ENCODE assay signal across 15 cellular contexts in the genomic region with DNA sequence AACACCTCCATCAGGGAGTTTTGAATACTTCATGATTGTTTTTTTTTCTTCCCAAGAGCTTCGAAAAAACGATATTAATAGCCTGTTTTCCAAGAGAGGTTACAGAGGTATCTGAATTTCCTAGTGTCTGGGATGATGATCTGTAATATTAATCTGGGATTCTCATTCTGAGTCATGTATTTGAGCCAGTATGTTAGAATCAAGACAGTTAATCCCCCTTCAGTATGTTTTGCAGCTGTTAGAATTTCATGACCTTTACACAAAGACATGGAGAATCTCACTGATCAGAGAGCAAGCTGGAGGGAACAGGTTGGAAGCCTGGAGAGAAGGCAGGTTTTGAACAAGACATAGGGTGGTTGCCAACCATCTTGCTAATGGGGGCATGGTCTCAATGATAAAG.
"Had no signal": no experiment of that assay in that cellular context is flagged by ENCODE, and none has a peak within 500 bp of the region (broad histone marks: within the 10 kb centered on the region; RNA-seq: fewer than 3 reads in every experiment).

No MANE protein-coding gene starts in this region.

- H3K36me3 ChIP-seq: spleen had no signal

- H3K27me3 ChIP-seq: spleen had no signal

- H3K4me3 ChIP-seq: spleen had no signal

- DNase-seq: activated CD4-positive, alpha-beta T cell treated with anti-CD3 and anti-CD28 coated beads, Interleukin-2, amount 10 ng/mL, durations not matched to agents 24 days and 14 days; activated CD4-positive, CD25-positive, alpha-beta regulatory T cell; activated CD8-positive, alpha-beta memory T cell treated with anti-CD3 and anti-CD28 coated beads, Interleukin-2, amount 50 U/mL, for 4 hours; activated CD8-positive, alpha-beta T cell treated with anti-CD3 and anti-CD28 coated beads, Interleukin-2, amount 10 ng/mL, durations not matched to agents 7 days and 5 days; activated gamma-delta T cell; activated naive CD8-positive, alpha-beta T cell treated with anti-CD3 and anti-CD28 coated beads for 36 hours; activated T-cell treated with anti-CD3 and anti-CD28 coated beads, Interleukin-2, amount 50 U/mL, for 72 hours; cerebellar nuclear complex; effector memory CD4-positive, alpha-beta T cell; naive thymus-derived CD8-positive, alpha-beta T cell; nucleus accumbens; right cardiac atrium; spleen; stimulated activated naive CD8-positive, alpha-beta T cell treated with anti-CD3 and anti-CD28 coated beads, Interleukin-15, amount 100 ng/mL, for 72 hours had no signal

- H3K4me1 ChIP-seq: spleen had no signal

- H3K27ac ChIP-seq: spleen had no signal

- H3K9me3 ChIP-seq: spleen had no signal

- ATAC-seq: activated CD8-positive, alpha-beta T cell treated with anti-CD3 and anti-CD28 coated beads, Interleukin-2, amount 10 ng/mL, durations not matched to agents 7 days and 5 days; activated T-cell treated with anti-CD3 and anti-CD28 coated beads, Interleukin-2, amount 50 U/mL, for 72 hours; left lobe of liver; naive thymus-derived CD8-positive, alpha-beta T cell; stimulated activated naive CD8-positive, alpha-beta T cell treated with anti-CD3 and anti-CD28 coated beads, Interleukin-15, amount 100 ng/mL, for 72 hours had no signal
